ENCODE assay signal across 8 cellular contexts in genomic region chr21:36156815-36157670, GRCh38. TPM values are rescaled to one million over a fixed set of nuclear protein-coding genes. Genes with fewer than 3 reads are reported as not detected.
DNase-seq lines count a peak whose midpoint lies in the region; ATAC-seq and TF ChIP-seq lines count a peak whose summit lies in the region.

Gene DOP1B, plus strand, starts transcription at chr21:36156824. Its CDS starts 7,910 bp downstream, at chr21:36164734.

- no peaks in the 10 kb centered on the region for H3K36me3 ChIP-seq in stomach

- no peaks in the 10 kb centered on the region for H3K9me3 ChIP-seq in T-helper 17 cell (ENCODE audit: control insufficient read depth, low read length, poor library complexity, severe bottlenecking)
- H3K9me3 ChIP-seq in stomach = no peaks in the 10 kb centered on the region

- peak within 1 kb of the TSS; percentile 91 to 99 (median 96) for H3K4me3 ChIP-seq in stomach

- TF ChIP-seq POLR2A in stomach (IDR thresholded peaks at IDR 0.05) = no peak

- H3K27me3 Mint-ChIP-seq in T-helper 17 cell = no peaks in the 10 kb centered on the region
- no peaks in the 10 kb centered on the region for H3K27me3 Mint-ChIP-seq in memory B cell

- ATAC-seq in GM19455 (IDR thresholded peaks at IDR 0.05; ENCODE audit: unreplicated experiment) (peak; percentile 30), HG03521 (IDR thresholded peaks at IDR 0.05; ENCODE audit: unreplicated experiment) (peak; percentile 15), T-helper 17 cell (no peak), memory B cell (ENCODE audit: low read depth) (peak; percentile 3)

- H3K4me1 Mint-ChIP-seq in T-helper 17 cell (peaks cover 33% of the 10 kb centered on the region), memory B cell (peaks cover 24% of the 10 kb centered on the region)

- H3K27me3 ChIP-seq in stomach = no peaks in the 10 kb centered on the region

- peak; percentile 45 for DNase-seq in COR-L47 (lab: John Stamatoyannopoulos, UW)
- peak; percentile 22 to 33 (median 27) for DNase-seq in T-helper 17 cell
- DNase-seq in dermis blood vessel endothelial cell = peak; percentile 25
- DNase-seq in memory B cell (ENCODE audit: low spot score in 2 of 2) = no peak
- DNase-seq in stomach = no peak
- DNase-seq in amniotic stem cell (lab: John Stamatoyannopoulos, UW) = no peak

- no peak for TF ChIP-seq CTCF in stomach (IDR thresholded peaks at IDR 0.05)

- H3K9me3 Mint-ChIP-seq in memory B cell = no peaks in the 10 kb centered on the region

- H3K36me3 Mint-ChIP-seq in T-helper 17 cell (ENCODE audit: low read depth) = peaks cover 3% of the 10 kb centered on the region
- peaks cover 13% of the 10 kb centered on the region for H3K36me3 Mint-ChIP-seq in memory B cell

- no peak for TF ChIP-seq EP300 in stomach (IDR thresholded peaks at IDR 0.05)

- peak within 1 kb of the TSS; percentile 90 to 99 (median 93) for H3K27ac ChIP-seq in stomach

- peak within 1 kb of the TSS; percentile 89 for H3K4me3 Mint-ChIP-seq in T-helper 17 cell
- peak within 1 kb of the TSS; percentile 80 for H3K4me3 Mint-ChIP-seq in memory B cell

- intact Hi-C loops in stomach (cut with DNase I; ENCODE audit: low total_unique reads) = no loop called here

- 1% methylated on average over 23 to 83 of the region's 83 CpGs for WGBS in stomach, 5 donors

- peak within 1 kb of the TSS; percentile 86 for H3K27ac Mint-ChIP-seq in T-helper 17 cell
- peak within 1 kb of the TSS; percentile 28 for H3K27ac Mint-ChIP-seq in memory B cell

- peaks cover 9 to 52% (median 42%) of the 10 kb centered on the region in 4 donors for H3K4me1 ChIP-seq in stomach

RNA-seq across cellular contexts. Expression of gene DOP1B, which starts in this region (rescaled TPM):
- total RNA-seq in T-helper 17 cell = 10 to 100 TPM; 25.3 to 35.0 TPM
- 5.1 and 11.1 TPM in 2 replicates for total RNA-seq in dermis blood vessel endothelial cell
- total RNA-seq in stomach = 10 to 100 TPM; 33.8 to 63.2 (median 49.2) TPM
- polyA plus RNA-seq in stomach = 10 to 100 TPM in 1 of 3 donors, 1 to 10 TPM in 2; 4.1 to 16.5 (median 4.6) TPM

Comparison
In these comparisons a context has a peak if more than half of its experiments do, and no peak if none do; other contexts are left out.
1. DNase-seq: peak in COR-L47 (single experiment), T-helper 17 cell (3 of 3) and dermis blood vessel endothelial cell (single experiment); none in memory B cell (0 of 2), stomach (single experiment) and amniotic stem cell (single experiment).